ENCODE assay signal across 1 cellular context in the genomic region with DNA sequence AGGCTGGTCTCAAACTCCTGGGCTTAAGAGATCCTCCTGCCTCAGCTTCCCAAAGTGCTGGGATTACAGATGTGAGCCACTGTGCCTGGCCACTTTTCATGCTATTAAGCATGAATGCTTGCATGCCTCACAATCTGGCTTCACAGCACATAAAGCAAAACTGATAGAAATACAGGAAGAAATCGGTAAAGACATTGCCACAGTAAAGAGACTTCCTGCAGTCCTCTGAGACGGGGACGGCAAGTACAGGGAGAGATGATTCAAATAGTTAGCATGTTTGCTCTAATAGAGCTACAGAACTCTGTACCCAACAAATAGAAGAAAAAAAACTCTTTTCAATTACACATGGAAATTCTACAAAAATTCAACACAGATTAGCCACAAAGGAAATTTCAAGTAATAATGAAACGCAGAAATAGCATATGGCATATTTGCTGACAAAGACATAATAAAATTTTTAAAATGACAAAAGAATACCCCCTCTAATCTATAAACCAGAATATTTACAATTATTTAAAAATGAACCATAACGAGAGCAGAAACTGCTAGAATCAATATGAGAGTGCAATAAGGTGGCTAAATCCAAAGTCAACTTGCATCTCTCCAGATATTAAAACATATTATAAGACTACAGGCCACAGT.
TF ChIP-seq lines count a peak whose summit lies in the region.

No MANE protein-coding gene starts in this region.

TF ChIP-seq in IMR-90, 13 proteins besides CTCF, POLR2A, EP300 and RAD21:
- TF ChIP-seq MAFK (IDR thresholded peaks at IDR 0.05; ENCODE audit: low read depth, low read length) (peak; percentile 18; the same call in 1 of the 2 replicates), MXI1 (IDR thresholded peaks at IDR 0.05; ENCODE audit: borderline replicate concordance, low read depth, low read length) (no peak)
